Comparison of ENCODE assay signal across 1 cellular context in the genomic region with DNA sequence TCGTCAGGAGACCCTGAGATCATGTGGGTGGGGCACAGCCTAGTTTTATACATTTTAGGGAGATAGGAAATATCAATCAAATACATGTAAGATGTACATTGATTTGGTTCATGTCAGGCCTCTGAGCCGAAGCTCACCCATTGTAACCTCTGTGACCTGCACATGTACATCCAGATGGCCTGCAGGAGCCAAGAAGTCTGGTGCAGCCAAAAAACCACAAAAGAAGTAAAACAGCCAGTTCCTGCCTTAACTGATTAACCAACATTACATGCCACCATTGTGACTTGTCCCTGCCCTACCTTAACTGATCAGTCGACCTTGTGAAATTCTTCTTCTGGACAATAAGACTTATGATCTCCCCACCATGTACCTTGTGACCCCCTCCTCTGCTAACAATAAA.
A peak's percentile ranks its signal among the peaks of the same experiment; 100 is the strongest.
TF ChIP-seq lines count a peak whose summit lies in the region.

No MANE protein-coding gene starts in this region.

TF ChIP-seq in GM12878, 131 proteins besides CTCF, POLR2A, EP300 and RAD21:
- TF ChIP-seq POU2F2 (IDR thresholded peaks at IDR 0.05; ENCODE audit: borderline replicate concordance, low read depth, low read length): no peak
- TF ChIP-seq ZNF217 (IDR thresholded peaks at IDR 0.05): no peak
- TF ChIP-seq MTA3 (IDR thresholded peaks at IDR 0.05; ENCODE audit: borderline replicate concordance, low read length): no peak
- 0 out of 2 replicates have a peak, but pooled peaks have one; percentile 10 for TF ChIP-seq RUNX3 (IDR thresholded peaks at IDR 0.05; ENCODE audit: low read length)
